In the genomic region with DNA sequence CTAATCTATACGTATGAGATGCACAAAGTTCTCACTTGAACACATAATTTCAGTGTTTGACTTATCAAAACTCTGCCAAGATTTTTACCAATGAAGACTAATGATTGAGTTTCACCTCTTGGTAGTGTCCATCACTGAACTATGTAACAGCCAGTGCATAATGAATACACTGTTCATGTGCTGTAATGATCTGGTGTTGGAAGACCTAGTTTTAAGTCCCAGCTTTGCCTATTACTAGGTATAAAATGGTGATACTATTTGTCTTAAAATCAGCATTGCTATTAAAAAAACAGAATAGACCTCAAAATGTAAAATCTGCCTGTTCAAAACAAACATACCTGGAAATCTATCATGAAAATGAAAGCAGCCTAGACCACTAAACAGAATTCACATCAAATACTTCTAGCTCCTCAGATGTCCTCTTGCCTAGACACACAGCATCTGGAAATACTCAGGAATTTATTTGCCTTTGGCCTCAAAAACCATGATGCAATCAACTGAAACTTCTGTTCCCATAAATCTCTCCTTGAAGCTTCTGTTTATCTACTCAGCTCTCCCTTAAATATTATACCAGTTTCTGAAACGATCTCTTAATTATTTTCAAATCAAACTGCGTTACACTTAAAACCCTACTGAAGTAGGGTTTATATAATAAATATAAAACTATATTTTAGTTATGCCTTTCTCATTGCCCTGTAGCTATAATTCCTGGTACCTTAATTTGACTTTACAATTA, we compare ENCODE assay signal across 1 cellular context.
TF ChIP-seq lines count a peak whose summit lies in the region.

No MANE protein-coding gene starts in this region.

TF ChIP-seq in HEK293, 187 proteins besides CTCF, POLR2A, EP300 and RAD21 (continued from another document and continues in another):
- TF ChIP-seq, protein P1, sequence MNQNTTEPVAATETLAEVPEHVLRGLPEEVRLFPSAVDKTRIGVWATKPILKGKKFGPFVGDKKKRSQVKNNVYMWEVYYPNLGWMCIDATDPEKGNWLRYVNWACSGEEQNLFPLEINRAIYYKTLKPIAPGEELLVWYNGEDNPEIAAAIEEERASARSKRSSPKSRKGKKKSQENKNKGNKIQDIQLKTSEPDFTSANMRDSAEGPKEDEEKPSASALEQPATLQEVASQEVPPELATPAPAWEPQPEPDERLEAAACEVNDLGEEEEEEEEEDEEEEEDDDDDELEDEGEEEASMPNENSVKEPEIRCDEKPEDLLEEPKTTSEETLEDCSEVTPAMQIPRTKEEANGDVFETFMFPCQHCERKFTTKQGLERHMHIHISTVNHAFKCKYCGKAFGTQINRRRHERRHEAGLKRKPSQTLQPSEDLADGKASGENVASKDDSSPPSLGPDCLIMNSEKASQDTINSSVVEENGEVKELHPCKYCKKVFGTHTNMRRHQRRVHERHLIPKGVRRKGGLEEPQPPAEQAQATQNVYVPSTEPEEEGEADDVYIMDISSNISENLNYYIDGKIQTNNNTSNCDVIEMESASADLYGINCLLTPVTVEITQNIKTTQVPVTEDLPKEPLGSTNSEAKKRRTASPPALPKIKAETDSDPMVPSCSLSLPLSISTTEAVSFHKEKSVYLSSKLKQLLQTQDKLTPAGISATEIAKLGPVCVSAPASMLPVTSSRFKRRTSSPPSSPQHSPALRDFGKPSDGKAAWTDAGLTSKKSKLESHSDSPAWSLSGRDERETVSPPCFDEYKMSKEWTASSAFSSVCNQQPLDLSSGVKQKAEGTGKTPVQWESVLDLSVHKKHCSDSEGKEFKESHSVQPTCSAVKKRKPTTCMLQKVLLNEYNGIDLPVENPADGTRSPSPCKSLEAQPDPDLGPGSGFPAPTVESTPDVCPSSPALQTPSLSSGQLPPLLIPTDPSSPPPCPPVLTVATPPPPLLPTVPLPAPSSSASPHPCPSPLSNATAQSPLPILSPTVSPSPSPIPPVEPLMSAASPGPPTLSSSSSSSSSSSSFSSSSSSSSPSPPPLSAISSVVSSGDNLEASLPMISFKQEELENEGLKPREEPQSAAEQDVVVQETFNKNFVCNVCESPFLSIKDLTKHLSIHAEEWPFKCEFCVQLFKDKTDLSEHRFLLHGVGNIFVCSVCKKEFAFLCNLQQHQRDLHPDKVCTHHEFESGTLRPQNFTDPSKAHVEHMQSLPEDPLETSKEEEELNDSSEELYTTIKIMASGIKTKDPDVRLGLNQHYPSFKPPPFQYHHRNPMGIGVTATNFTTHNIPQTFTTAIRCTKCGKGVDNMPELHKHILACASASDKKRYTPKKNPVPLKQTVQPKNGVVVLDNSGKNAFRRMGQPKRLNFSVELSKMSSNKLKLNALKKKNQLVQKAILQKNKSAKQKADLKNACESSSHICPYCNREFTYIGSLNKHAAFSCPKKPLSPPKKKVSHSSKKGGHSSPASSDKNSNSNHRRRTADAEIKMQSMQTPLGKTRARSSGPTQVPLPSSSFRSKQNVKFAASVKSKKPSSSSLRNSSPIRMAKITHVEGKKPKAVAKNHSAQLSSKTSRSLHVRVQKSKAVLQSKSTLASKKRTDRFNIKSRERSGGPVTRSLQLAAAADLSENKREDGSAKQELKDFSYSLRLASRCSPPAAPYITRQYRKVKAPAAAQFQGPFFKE (tag by site-specific recombination; IDR thresholded peaks at IDR 0.05; ENCODE audit: borderline replicate concordance): no peak
- TF ChIP-seq, protein P2, sequence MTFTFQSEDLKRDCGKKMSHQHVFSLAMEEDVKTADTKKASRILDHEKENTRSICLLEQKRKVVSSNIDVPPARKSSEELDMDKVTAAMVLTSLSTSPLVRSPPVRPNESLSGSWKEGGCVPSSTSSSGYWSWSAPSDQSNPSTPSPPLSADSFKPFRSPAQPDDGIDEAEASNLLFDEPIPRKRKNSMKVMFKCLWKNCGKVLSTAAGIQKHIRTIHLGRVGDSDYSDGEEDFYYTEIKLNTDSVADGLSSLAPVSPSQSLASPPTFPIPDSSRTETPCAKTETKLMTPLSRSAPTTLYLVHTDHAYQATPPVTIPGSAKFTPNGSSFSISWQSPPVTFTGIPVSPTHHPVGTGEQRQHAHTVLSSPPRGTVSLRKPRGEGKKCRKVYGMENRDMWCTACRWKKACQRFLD (tag by site-specific recombination; IDR thresholded peaks at IDR 0.05): no peak
- no peak for TF ChIP-seq ZNF621 (tag by site-specific recombination; IDR thresholded peaks at IDR 0.05)
- no peak for TF ChIP-seq HOXD13 (CRISPR knock-in tag; IDR thresholded peaks at IDR 0.05; ENCODE audit: borderline replicate concordance)
- no peak for TF ChIP-seq ZNF211 (tag by site-specific recombination; IDR thresholded peaks at IDR 0.05; ENCODE audit: low read depth)
- TF ChIP-seq ZNF837 (tag by site-specific recombination; IDR thresholded peaks at IDR 0.05): no peak
- TF ChIP-seq, protein P3, sequence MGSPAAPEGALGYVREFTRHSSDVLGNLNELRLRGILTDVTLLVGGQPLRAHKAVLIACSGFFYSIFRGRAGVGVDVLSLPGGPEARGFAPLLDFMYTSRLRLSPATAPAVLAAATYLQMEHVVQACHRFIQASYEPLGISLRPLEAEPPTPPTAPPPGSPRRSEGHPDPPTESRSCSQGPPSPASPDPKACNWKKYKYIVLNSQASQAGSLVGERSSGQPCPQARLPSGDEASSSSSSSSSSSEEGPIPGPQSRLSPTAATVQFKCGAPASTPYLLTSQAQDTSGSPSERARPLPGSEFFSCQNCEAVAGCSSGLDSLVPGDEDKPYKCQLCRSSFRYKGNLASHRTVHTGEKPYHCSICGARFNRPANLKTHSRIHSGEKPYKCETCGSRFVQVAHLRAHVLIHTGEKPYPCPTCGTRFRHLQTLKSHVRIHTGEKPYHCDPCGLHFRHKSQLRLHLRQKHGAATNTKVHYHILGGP (tag by site-specific recombination; IDR thresholded peaks at IDR 0.05): peak; percentile 67; the same call in 1 of the 2 replicates
- TF ChIP-seq YY2 (tag by site-specific recombination; IDR thresholded peaks at IDR 0.05): no peak
- TF ChIP-seq GLI2 (tag by site-specific recombination; IDR thresholded peaks at IDR 0.05; ENCODE audit: borderline replicate concordance, low read depth): no peak
- TF ChIP-seq ZNF169 (tag by site-specific recombination; IDR thresholded peaks at IDR 0.05): no peak
- no peak for TF ChIP-seq ZNF664 (tag by site-specific recombination; IDR thresholded peaks at IDR 0.05)
- no peak for TF ChIP-seq ZNF292 (tag by site-specific recombination; IDR thresholded peaks at IDR 0.05; ENCODE audit: borderline replicate concordance, low read depth)
- no peak for TF ChIP-seq ZBTB8A (tag by site-specific recombination; IDR thresholded peaks at IDR 0.05)
- TF ChIP-seq KLF16 (tag by site-specific recombination; IDR thresholded peaks at IDR 0.05): no peak
- peak; percentile 62; the same call in 1 of the 2 replicates for TF ChIP-seq ZNF76 (tag by site-specific recombination; IDR thresholded peaks at IDR 0.05; ENCODE audit: borderline replicate concordance, low read depth)
- TF ChIP-seq ZBTB17 (tag by site-specific recombination; IDR thresholded peaks at IDR 0.05): 0 out of 2 replicates have a peak, but pooled peaks have one; percentile 33
- no peak for TF ChIP-seq ZNF112 (tag by site-specific recombination; IDR thresholded peaks at IDR 0.05)
- no peak for TF ChIP-seq ZNF266 (tag by site-specific recombination; IDR thresholded peaks at IDR 0.05; ENCODE audit: low read depth)
- TF ChIP-seq, protein P4, sequence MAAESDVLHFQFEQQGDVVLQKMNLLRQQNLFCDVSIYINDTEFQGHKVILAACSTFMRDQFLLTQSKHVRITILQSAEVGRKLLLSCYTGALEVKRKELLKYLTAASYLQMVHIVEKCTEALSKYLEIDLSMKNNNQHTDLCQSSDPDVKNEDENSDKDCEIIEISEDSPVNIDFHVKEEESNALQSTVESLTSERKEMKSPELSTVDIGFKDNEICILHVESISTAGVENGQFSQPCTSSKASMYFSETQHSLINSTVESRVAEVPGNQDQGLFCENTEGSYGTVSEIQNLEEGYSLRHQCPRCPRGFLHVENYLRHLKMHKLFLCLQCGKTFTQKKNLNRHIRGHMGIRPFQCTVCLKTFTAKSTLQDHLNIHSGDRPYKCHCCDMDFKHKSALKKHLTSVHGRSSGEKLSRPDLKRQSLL (tag by site-specific recombination; IDR thresholded peaks at IDR 0.05): no peak
- TF ChIP-seq, protein P5, sequence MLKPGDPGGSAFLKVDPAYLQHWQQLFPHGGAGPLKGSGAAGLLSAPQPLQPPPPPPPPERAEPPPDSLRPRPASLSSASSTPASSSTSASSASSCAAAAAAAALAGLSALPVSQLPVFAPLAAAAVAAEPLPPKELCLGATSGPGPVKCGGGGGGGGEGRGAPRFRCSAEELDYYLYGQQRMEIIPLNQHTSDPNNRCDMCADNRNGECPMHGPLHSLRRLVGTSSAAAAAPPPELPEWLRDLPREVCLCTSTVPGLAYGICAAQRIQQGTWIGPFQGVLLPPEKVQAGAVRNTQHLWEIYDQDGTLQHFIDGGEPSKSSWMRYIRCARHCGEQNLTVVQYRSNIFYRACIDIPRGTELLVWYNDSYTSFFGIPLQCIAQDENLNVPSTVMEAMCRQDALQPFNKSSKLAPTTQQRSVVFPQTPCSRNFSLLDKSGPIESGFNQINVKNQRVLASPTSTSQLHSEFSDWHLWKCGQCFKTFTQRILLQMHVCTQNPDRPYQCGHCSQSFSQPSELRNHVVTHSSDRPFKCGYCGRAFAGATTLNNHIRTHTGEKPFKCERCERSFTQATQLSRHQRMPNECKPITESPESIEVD (tag by site-specific recombination; IDR thresholded peaks at IDR 0.05): peak; percentile 95
- TF ChIP-seq WT1 (tag by site-specific recombination; IDR thresholded peaks at IDR 0.05): peak; percentile 75
- no peak for TF ChIP-seq ZNF610 (tag by site-specific recombination; IDR thresholded peaks at IDR 0.05; ENCODE audit: borderline replicate concordance)
- peak; percentile 31; the same call in 1 of the 2 replicates for TF ChIP-seq TRIM28 (IDR thresholded peaks at IDR 0.05; ENCODE audit: borderline replicate concordance, low read length)
- no peak for TF ChIP-seq ZNF544 (tag by site-specific recombination; IDR thresholded peaks at IDR 0.05)
- TF ChIP-seq ZNF146 (tag by site-specific recombination; IDR thresholded peaks at IDR 0.05): no peak
- TF ChIP-seq ZNF624 (tag by site-specific recombination; IDR thresholded peaks at IDR 0.05): no peak
- TF ChIP-seq ZNF324 (tag by site-specific recombination; IDR thresholded peaks at IDR 0.05): no peak
- TF ChIP-seq SALL2 (tag by site-specific recombination; IDR thresholded peaks at IDR 0.05; ENCODE audit: borderline replicate concordance): no peak
- no peak for TF ChIP-seq MEIS1 (CRISPR knock-in tag; IDR thresholded peaks at IDR 0.05; ENCODE audit: borderline replicate concordance)
- TF ChIP-seq ZNF785 (tag by site-specific recombination; IDR thresholded peaks at IDR 0.05): no peak
- TF ChIP-seq, protein P6, sequence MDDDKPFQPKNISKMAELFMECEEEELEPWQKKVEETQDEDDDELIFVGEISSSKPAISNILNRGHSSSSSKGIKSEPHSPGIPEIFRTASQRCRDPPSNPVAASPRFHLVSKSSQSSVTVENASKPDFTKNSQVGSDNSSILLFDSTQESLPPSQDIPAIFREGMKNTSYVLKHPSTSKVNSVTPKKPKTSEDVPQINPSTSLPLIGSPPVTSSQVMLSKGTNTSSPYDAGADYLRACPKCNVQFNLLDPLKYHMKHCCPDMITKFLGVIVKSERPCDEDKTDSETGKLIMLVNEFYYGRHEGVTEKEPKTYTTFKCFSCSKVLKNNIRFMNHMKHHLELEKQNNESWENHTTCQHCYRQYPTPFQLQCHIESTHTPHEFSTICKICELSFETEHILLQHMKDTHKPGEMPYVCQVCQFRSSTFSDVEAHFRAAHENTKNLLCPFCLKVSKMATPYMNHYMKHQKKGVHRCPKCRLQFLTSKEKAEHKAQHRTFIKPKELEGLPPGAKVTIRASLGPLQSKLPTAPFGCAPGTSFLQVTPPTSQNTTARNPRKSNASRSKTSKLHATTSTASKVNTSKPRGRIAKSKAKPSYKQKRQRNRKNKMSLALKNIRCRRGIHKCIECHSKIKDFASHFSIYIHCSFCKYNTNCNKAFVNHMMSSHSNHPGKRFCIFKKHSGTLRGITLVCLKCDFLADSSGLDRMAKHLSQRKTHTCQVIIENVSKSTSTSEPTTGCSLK (tag by site-specific recombination; IDR thresholded peaks at IDR 0.05): no peak
- TF ChIP-seq, protein P7, sequence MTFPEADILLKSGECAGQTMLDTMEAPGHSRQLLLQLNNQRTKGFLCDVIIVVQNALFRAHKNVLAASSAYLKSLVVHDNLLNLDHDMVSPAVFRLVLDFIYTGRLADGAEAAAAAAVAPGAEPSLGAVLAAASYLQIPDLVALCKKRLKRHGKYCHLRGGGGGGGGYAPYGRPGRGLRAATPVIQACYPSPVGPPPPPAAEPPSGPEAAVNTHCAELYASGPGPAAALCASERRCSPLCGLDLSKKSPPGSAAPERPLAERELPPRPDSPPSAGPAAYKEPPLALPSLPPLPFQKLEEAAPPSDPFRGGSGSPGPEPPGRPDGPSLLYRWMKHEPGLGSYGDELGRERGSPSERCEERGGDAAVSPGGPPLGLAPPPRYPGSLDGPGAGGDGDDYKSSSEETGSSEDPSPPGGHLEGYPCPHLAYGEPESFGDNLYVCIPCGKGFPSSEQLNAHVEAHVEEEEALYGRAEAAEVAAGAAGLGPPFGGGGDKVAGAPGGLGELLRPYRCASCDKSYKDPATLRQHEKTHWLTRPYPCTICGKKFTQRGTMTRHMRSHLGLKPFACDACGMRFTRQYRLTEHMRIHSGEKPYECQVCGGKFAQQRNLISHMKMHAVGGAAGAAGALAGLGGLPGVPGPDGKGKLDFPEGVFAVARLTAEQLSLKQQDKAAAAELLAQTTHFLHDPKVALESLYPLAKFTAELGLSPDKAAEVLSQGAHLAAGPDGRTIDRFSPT (tag by site-specific recombination; IDR thresholded peaks at IDR 0.05): no peak; the same call in 1 of the 2 replicates
- TF ChIP-seq ZNF549 (tag by site-specific recombination; IDR thresholded peaks at IDR 0.05): no peak
- no peak for TF ChIP-seq ZNF121 (tag by site-specific recombination; IDR thresholded peaks at IDR 0.05)
- no peak for TF ChIP-seq ZNF585B (tag by site-specific recombination; IDR thresholded peaks at IDR 0.05)
- TF ChIP-seq ZNF629 (tag by site-specific recombination; IDR thresholded peaks at IDR 0.05): peak; percentile 69
- no peak for TF ChIP-seq ZIC2 (tag by site-specific recombination; IDR thresholded peaks at IDR 0.05)
- TF ChIP-seq ZNF335 (tag by site-specific recombination; conservative IDR thresholded peaks at IDR 0.05): peak; percentile 25; the same call in 1 of the 2 replicates
- TF ChIP-seq, protein P8, sequence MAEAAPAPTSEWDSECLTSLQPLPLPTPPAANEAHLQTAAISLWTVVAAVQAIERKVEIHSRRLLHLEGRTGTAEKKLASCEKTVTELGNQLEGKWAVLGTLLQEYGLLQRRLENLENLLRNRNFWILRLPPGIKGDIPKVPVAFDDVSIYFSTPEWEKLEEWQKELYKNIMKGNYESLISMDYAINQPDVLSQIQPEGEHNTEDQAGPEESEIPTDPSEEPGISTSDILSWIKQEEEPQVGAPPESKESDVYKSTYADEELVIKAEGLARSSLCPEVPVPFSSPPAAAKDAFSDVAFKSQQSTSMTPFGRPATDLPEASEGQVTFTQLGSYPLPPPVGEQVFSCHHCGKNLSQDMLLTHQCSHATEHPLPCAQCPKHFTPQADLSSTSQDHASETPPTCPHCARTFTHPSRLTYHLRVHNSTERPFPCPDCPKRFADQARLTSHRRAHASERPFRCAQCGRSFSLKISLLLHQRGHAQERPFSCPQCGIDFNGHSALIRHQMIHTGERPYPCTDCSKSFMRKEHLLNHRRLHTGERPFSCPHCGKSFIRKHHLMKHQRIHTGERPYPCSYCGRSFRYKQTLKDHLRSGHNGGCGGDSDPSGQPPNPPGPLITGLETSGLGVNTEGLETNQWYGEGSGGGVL (tag by site-specific recombination; IDR thresholded peaks at IDR 0.05): no peak
- no peak for TF ChIP-seq ZNF302 (tag by site-specific recombination; IDR thresholded peaks at IDR 0.05; ENCODE audit: low read depth)
- peak; percentile 62; the same call in 1 of the 2 replicates for TF ChIP-seq SP7 (tag by site-specific recombination; IDR thresholded peaks at IDR 0.05)
- peak; percentile 60; the same call in 1 of the 2 replicates for TF ChIP-seq ZNF660 (tag by site-specific recombination; IDR thresholded peaks at IDR 0.05)
- 0 out of 2 replicates have a peak, but pooled peaks have one; percentile 8 for TF ChIP-seq ZBTB1 (tag by site-specific recombination; IDR thresholded peaks at IDR 0.05)
